Comparison of ENCODE assay signal across 1 cellular context in genomic region chr11:113689711-113690618, GRCh38.
A peak's percentile ranks its signal among the peaks of the same experiment; 100 is the strongest.
TF ChIP-seq lines count a peak whose summit lies in the region.

No MANE protein-coding gene starts in this region.

TF ChIP-seq in K562, 482 proteins besides CTCF, POLR2A, EP300 and RAD21 (continued from another document and continues in another):
- TF ChIP-seq ZNF318 (IDR thresholded peaks at IDR 0.05; ENCODE audit: borderline replicate concordance in 1 of 2, low read depth in 1 of 2) (no peak), EHMT2 (IDR thresholded peaks at IDR 0.05) (no peak), L3MBTL2 (IDR thresholded peaks at IDR 0.05) (no peak), TFAP4 (CRISPR knock-in tag; IDR thresholded peaks at IDR 0.05; ENCODE audit: borderline replicate concordance) (0 out of 2 replicates have a peak, but pooled peaks have one; percentile 41), TCF7L2 (IDR thresholded peaks at IDR 0.05; ENCODE audit: low read depth, low read length) (no peak), NR2C1 (IDR thresholded peaks at IDR 0.05) (no peak), NR2C1 (tag; IDR thresholded peaks at IDR 0.05) (no peak), TCFL5 (CRISPR knock-in tag; conservative IDR thresholded peaks at IDR 0.05) (no peak), CBFB (CRISPR knock-in tag; IDR thresholded peaks at IDR 0.05) (no peak), ZBTB11 (CRISPR knock-in tag; IDR thresholded peaks at IDR 0.05) (0 out of 6 replicates have a peak, but pooled peaks of 1 of the 3 experiments have one; percentile 49), ELF2 (CRISPR knock-in tag; IDR thresholded peaks at IDR 0.05) (no peak), USF2 (CRISPR knock-in tag; IDR thresholded peaks at IDR 0.05) (no peak), PHB (CRISPR knock-in tag; IDR thresholded peaks at IDR 0.05) (no peak), RHOXF2B (CRISPR knock-in tag; conservative IDR thresholded peaks at IDR 0.05) (no peak), E2F6 (IDR thresholded peaks at IDR 0.05; ENCODE audit: borderline replicate concordance in 1 of 2, extremely low read depth in 1 of 2, insufficient read depth in 1 of 2, insufficient read length in 1 of 2, low read depth in 1 of 2, low read length in 1 of 2, poor library complexity in 1 of 2, severe bottlenecking in 1 of 2) (peak in 1 of 2 experiments; percentile 3), MTA1 (IDR thresholded peaks at IDR 0.05; ENCODE audit: borderline replicate concordance) (no peak), PBX2 (CRISPR knock-in tag; IDR thresholded peaks at IDR 0.05; ENCODE audit: low read depth) (no peak), PBX2 (tag; conservative IDR thresholded peaks at IDR 0.05; ENCODE audit: low read depth) (no peak), HDAC1 (IDR thresholded peaks at IDR 0.05) (no peak), SIRT6 (IDR thresholded peaks at IDR 0.05; ENCODE audit: low read depth, low read length) (no peak), KAT8 (IDR thresholded peaks at IDR 0.05; ENCODE audit: low read depth) (no peak), TARDBP (IDR thresholded peaks at IDR 0.05) (no peak), RNF219 (CRISPR knock-in tag; IDR thresholded peaks at IDR 0.05) (no peak), RBM34 (IDR thresholded peaks at IDR 0.05; ENCODE audit: borderline replicate concordance, insufficient read depth, low read length) (no peak), ILF3 (IDR thresholded peaks at IDR 0.05; ENCODE audit: borderline replicate concordance) (no peak), SMAD4 (CRISPR knock-in tag; conservative IDR thresholded peaks at IDR 0.05) (peak; percentile 50), ZNF583 (CRISPR knock-in tag; IDR thresholded peaks at IDR 0.05) (peak; percentile 20; the same call in 1 of the 2 replicates), IRF2 (CRISPR knock-in tag; IDR thresholded peaks at IDR 0.05) (no peak), TAF15 (IDR thresholded peaks at IDR 0.05; ENCODE audit: low read depth, low read length) (no peak), ZNF197 (CRISPR knock-in tag; IDR thresholded peaks at IDR 0.05; ENCODE audit: low read depth) (no peak), ELF1 (tag; IDR thresholded peaks at IDR 0.05) (no peak), EP400 (IDR thresholded peaks at IDR 0.05) (no peak), GTF2F1 (IDR thresholded peaks at IDR 0.05; ENCODE audit: low read depth, low read length) (no peak), GTF2A2 (tag; IDR thresholded peaks at IDR 0.05) (0 out of 2 replicates have a peak, but pooled peaks have one; percentile 35), ADNP (tag; IDR thresholded peaks at IDR 0.05) (no peak), ZNF311 (CRISPR knock-in tag; IDR thresholded peaks at IDR 0.05) (no peak), SIX5 (IDR thresholded peaks at IDR 0.05; ENCODE audit: borderline replicate concordance in 1 of 2, insufficient read depth in 1 of 2, low read depth in 1 of 2, low read length in 2 of 2) (no peak), MTA3 (IDR thresholded peaks at IDR 0.05; ENCODE audit: borderline replicate concordance) (no peak), KDM4B (IDR thresholded peaks at IDR 0.05; ENCODE audit: borderline replicate concordance in 2 of 2, low read depth in 1 of 2) (no peak), MEF2D (tag; conservative IDR thresholded peaks at IDR 0.05; ENCODE audit: low read depth) (no peak; the same call in 1 of the 2 replicates), SLC30A9 (CRISPR knock-in tag; IDR thresholded peaks at IDR 0.05) (no peak), USF1 (CRISPR knock-in tag; IDR thresholded peaks at IDR 0.05) (no peak), FOXA3 (CRISPR knock-in tag; conservative IDR thresholded peaks at IDR 0.05 in 1 of 2, IDR thresholded peaks at IDR 0.05 in 1 of 2) (no peak), YY1 (IDR thresholded peaks at IDR 0.05; ENCODE audit: borderline replicate concordance in 1 of 3, control insufficient read depth in 1 of 3, extremely low read depth in 1 of 3, insufficient read depth in 3 of 3, insufficient read length in 1 of 3, insufficient replicate concordance in 2 of 3, low read depth in 1 of 3, low read length in 2 of 3) (peak in 1 of 3 experiments; percentile 53)
